ENCODE assay signal across 13 cellular contexts in the genomic region with DNA sequence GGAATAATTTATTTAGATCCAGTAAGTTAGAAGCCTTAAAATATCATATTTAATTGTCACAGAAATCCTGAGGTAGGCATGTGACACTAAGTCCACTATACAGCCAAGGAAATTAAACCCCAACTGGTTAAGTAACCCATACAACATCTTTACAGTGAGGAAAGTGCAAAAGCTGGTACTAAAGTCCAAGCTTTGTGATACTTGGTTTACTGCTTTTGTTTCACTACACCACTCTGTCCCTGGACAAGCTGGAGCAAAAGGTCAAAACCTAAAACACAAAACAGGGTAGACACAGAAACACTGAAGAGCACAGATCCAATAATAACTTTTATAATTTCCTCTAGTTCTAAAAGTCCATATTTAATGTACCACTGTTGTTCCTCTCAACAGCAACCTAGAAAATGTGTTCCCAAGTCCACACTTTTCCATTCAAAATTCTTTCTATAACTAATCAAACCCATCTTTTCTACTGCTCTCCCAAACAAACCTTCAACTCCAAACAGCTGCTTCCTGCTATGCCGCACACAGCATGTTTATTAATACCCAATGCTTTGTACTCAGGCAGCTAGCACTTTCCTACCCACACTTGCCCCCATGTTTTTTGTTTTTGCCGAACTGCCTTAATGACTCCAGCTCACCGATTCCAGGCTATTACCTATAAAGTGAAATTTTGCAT.
DNase-seq lines count a peak whose midpoint lies in the region; ATAC-seq and TF ChIP-seq lines count a peak whose summit lies in the region.
"Had no signal": no experiment of that assay in that cellular context is flagged by ENCODE, and none has a peak within 500 bp of the region (broad histone marks: within the 10 kb centered on the region; RNA-seq: fewer than 3 reads in every experiment).

No MANE protein-coding gene starts in this region.

- H3K27me3 Mint-ChIP-seq in activated naive CD8-positive, alpha-beta T cell, result no peaks in the 10 kb centered on the region
- no peaks in the 10 kb centered on the region for H3K27me3 Mint-ChIP-seq in mesothelial cell of epicardium (ENCODE audit: low read depth)
- H3K27me3 Mint-ChIP-seq in stimulated activated naive CD8-positive, alpha-beta T cell treated with anti-CD3 and anti-CD28 coated beads, Interleukin-15, amount 100 ng/mL, for 72 hours, result no peaks in the 10 kb centered on the region

- H3K27ac Mint-ChIP-seq in activated naive CD8-positive, alpha-beta T cell, result peak overlapping the region; percentile 2
- peak overlapping the region; percentile 2 for H3K27ac Mint-ChIP-seq in mesothelial cell of epicardium
- peak overlapping the region; percentile 50 to 91 for H3K27ac Mint-ChIP-seq in stimulated activated naive CD8-positive, alpha-beta T cell treated with anti-CD3 and anti-CD28 coated beads, Interleukin-15, amount 100 ng/mL, for 72 hours

- no peak overlapping the region for H3K27ac ChIP-seq in heart right ventricle
- H3K27ac ChIP-seq: WERI-Rb-1 had no signal

- intact Hi-C loops in heart right ventricle (cut with DNase I), result no loop called here
- intact Hi-C loops in left cardiac atrium (cut with DNase I), result no loop called here

- H3K9me3 Mint-ChIP-seq in activated naive CD8-positive, alpha-beta T cell (ENCODE audit: low read depth), result no peaks in the 10 kb centered on the region
- H3K9me3 Mint-ChIP-seq in mesothelial cell of epicardium, result no peaks in the 10 kb centered on the region
- H3K9me3 Mint-ChIP-seq in stimulated activated naive CD8-positive, alpha-beta T cell treated with anti-CD3 and anti-CD28 coated beads, Interleukin-15, amount 100 ng/mL, for 72 hours, result no peaks in the 10 kb centered on the region

- 52 to 58% methylated on average over 3 of the region's 3 CpGs for WGBS in heart right ventricle, 2 donors

- peak in 5 of 8 donors; percentile 44 to 62 (median 58) for ATAC-seq in heart right ventricle
- no peak for ATAC-seq in left cardiac atrium
- ATAC-seq in stimulated activated naive CD8-positive, alpha-beta T cell treated with anti-CD3 and anti-CD28 coated beads, Interleukin-15, amount 100 ng/mL, for 72 hours, result peak; percentile 28
- no peak for ATAC-seq in HG03521 (IDR thresholded peaks at IDR 0.05; ENCODE audit: unreplicated experiment)
- no peak for ATAC-seq in GM21447 (IDR thresholded peaks at IDR 0.05; ENCODE audit: unreplicated experiment)
- ATAC-seq: esophagus mucosa had no signal

- H3K4me1 Mint-ChIP-seq in activated naive CD8-positive, alpha-beta T cell (ENCODE audit: low read depth), result peaks cover 82% of the 10 kb centered on the region
- peaks cover 32% of the 10 kb centered on the region for H3K4me1 Mint-ChIP-seq in mesothelial cell of epicardium
- peaks cover 77% of the 10 kb centered on the region for H3K4me1 Mint-ChIP-seq in stimulated activated naive CD8-positive, alpha-beta T cell treated with anti-CD3 and anti-CD28 coated beads, Interleukin-15, amount 100 ng/mL, for 72 hours

- DNase-seq in heart right ventricle (no peak), left cardiac atrium (no peak), mesothelial cell of epicardium (ENCODE audit: low spot score in 2 of 2, unreplicated experiment in 2 of 2) (no peak), SKM-1 treated with dmso at 0.1 percent for 144 hours (lab: John Stamatoyannopoulos, UW; ENCODE audit: unreplicated experiment) (no peak)
- no peak for DNase-seq in stimulated activated naive CD8-positive, alpha-beta T cell treated with anti-CD3 and anti-CD28 coated beads, Interleukin-15, amount 100 ng/mL, for 72 hours
- DNase-seq: BE2C, GDM1, NCI-H345, WERI-Rb-1 had no signal

- peaks cover 0 to 78% (median 54%) of the 10 kb centered on the region in 9 donors for H3K4me1 ChIP-seq in heart right ventricle

- no peak for TF ChIP-seq CTCF in heart right ventricle (IDR thresholded peaks at IDR 0.05)
- TF ChIP-seq CTCF in mesothelial cell of epicardium (IDR thresholded peaks at IDR 0.05; ENCODE audit: unreplicated experiment), result no peak

- H3K4me3 ChIP-seq in heart right ventricle, result no peak overlapping the region

- peaks cover 3% of the 10 kb centered on the region for H3K36me3 Mint-ChIP-seq in activated naive CD8-positive, alpha-beta T cell
- H3K36me3 Mint-ChIP-seq in mesothelial cell of epicardium, result no peaks in the 10 kb centered on the region

- no peaks in the 10 kb centered on the region for H3K36me3 ChIP-seq in heart right ventricle
- H3K36me3 ChIP-seq: BE2C, WERI-Rb-1 had no signal

- H3K9me3 ChIP-seq in heart right ventricle, result no peaks in the 10 kb centered on the region
- H3K9me3 ChIP-seq: BE2C had no signal

- H3K4me3 Mint-ChIP-seq in activated naive CD8-positive, alpha-beta T cell, result no peak overlapping the region
- no peak overlapping the region for H3K4me3 Mint-ChIP-seq in mesothelial cell of epicardium
- H3K4me3 Mint-ChIP-seq in stimulated activated naive CD8-positive, alpha-beta T cell treated with anti-CD3 and anti-CD28 coated beads, Interleukin-15, amount 100 ng/mL, for 72 hours, result peak overlapping the region; percentile 41 to 45

- H3K27me3 ChIP-seq in heart right ventricle, result no peaks in the 10 kb centered on the region
- H3K27me3 ChIP-seq: BE2C had no signal

Comparison
In these comparisons a context has a peak if more than half of its experiments do, and no peak if none do; other contexts are left out.
1. ATAC-seq: peak in heart right ventricle (5 of 8) and stimulated activated naive CD8-positive, alpha-beta T cell treated with anti-CD3 and anti-CD28 coated beads, Interleukin-15, amount 100 ng/mL, for 72 hours (single experiment); none in left cardiac atrium (0 of 2), HG03521 (single experiment) and GM21447 (single experiment).
2. H3K27ac Mint-ChIP-seq: peak in every context shown above with its lines; median percentile 70 in stimulated activated naive CD8-positive, alpha-beta T cell treated with anti-CD3 and anti-CD28 coated beads, Interleukin-15, amount 100 ng/mL, for 72 hours; 2 in activated naive CD8-positive, alpha-beta T cell; 2 in mesothelial cell of epicardium.
3. H3K4me3 Mint-ChIP-seq: peak in stimulated activated naive CD8-positive, alpha-beta T cell treated with anti-CD3 and anti-CD28 coated beads, Interleukin-15, amount 100 ng/mL, for 72 hours (2 of 2); none in activated naive CD8-positive, alpha-beta T cell (single experiment) and mesothelial cell of epicardium (single experiment).